Comparison of ENCODE assay signal across 8 cellular contexts in genomic region chr6:79077680-79078056, GRCh38. TPM values are rescaled to one million over a fixed set of nuclear protein-coding genes. Genes with fewer than 3 reads are reported as not detected.
DNase-seq lines count a peak whose midpoint lies in the region; ATAC-seq and TF ChIP-seq lines count a peak whose summit lies in the region.

No MANE protein-coding gene starts in this region.

- peaks cover 41% of the 10 kb centered on the region for H4K20me1 ChIP-seq in Loucy (ENCODE audit: insufficient read depth, low read length, poor library complexity, severe bottlenecking)

- TF ChIP-seq CTCF in Loucy (conservative IDR thresholded peaks at IDR 0.05; ENCODE audit: low read length) = no peak
- TF ChIP-seq CTCF in psoas muscle (IDR thresholded peaks at IDR 0.05) = no peak

- peak overlapping the region; percentile 97 for H3K27ac ChIP-seq in psoas muscle

- H3K9me3 ChIP-seq in Loucy (ENCODE audit: insufficient read depth, low read depth, low read length) (no peaks in the 10 kb centered on the region), psoas muscle (no peaks in the 10 kb centered on the region)

- no peaks in the 10 kb centered on the region for H3K36me3 ChIP-seq in H7 (replicated peaks; ENCODE audit: control insufficient read depth, insufficient read depth, low read length)
- no peaks in the 10 kb centered on the region for H3K36me3 ChIP-seq in Loucy (ENCODE audit: insufficient read depth, low read length)
- no peaks in the 10 kb centered on the region for H3K36me3 ChIP-seq in psoas muscle (ENCODE audit: insufficient read depth in 1 of 2, low read depth in 1 of 2)

- peak; percentile 31 to 49 (median 42) for ATAC-seq in psoas muscle

- H3K9me2 ChIP-seq in Loucy (replicated peaks; ENCODE audit: low read depth, low read length) = no peaks in the 10 kb centered on the region

- peak overlapping the region; percentile 96; the same call in 1 of the 2 replicates for H2AFZ ChIP-seq in Loucy (ENCODE audit: low read length)

- WGBS in psoas muscle, 3 donors = 0 to 1% (median 1%) methylated on average over 18 to 54 of the region's 54 CpGs

- peaks cover 69% of the 10 kb centered on the region for H3K4me1 ChIP-seq in Loucy (ENCODE audit: insufficient read depth, low read length, poor library complexity, severe bottlenecking)
- peaks cover 33% of the 10 kb centered on the region for H3K4me1 ChIP-seq in psoas muscle

- H3K9ac ChIP-seq in Loucy (ENCODE audit: low read depth, low read length, poor library complexity, severe bottlenecking) = peak overlapping the region; percentile 88

- H3K27me3 ChIP-seq in H7 (ENCODE audit: control insufficient read depth, insufficient read depth, low read length) (no peaks in the 10 kb centered on the region), Loucy (ENCODE audit: insufficient read depth, low read length, poor library complexity, severe bottlenecking) (no peaks in the 10 kb centered on the region), psoas muscle (ENCODE audit: insufficient read depth in 3 of 3, low read length in 2 of 3) (no peaks in the 10 kb centered on the region)

- no peak overlapping the region for H3K4me2 ChIP-seq in Loucy (ENCODE audit: low read depth, low read length, poor library complexity, severe bottlenecking)

- H3K79me2 ChIP-seq in Loucy (ENCODE audit: insufficient read depth, low read length) = peaks cover 63% of the 10 kb centered on the region

- H3F3A ChIP-seq in Loucy (ENCODE audit: low read depth) = no peaks in the 10 kb centered on the region

- intact Hi-C loops in psoas muscle (cut with DNase I) = loop anchor here (2.0 to 10.0 kb wide), 4 partner anchors 155 to 467 kb away; partner anchors contain the start of gene HMGN3 (in 1 of the 2)

- H3K4me3 ChIP-seq in H7 (ENCODE audit: insufficient read depth, low read depth, low read length) = peak overlapping the region; percentile 89
- peak overlapping the region; percentile 94 for H3K4me3 ChIP-seq in Loucy (ENCODE audit: low read length, poor library complexity, severe bottlenecking)
- H3K4me3 ChIP-seq in psoas muscle = peak overlapping the region; percentile 89

- DNase-seq in activated T-cell treated with anti-CD3 and anti-CD28 coated beads for 48 hours (ENCODE audit: low read depth) (peak; percentile 45), activated T-cell treated with anti-CD3 and anti-CD28 coated beads for 4 hours (no peak), H7 (peak; percentile 66), glomerular visceral epithelial cell (ENCODE audit: extremely low spot score) (peak; percentile 62), psoas muscle (no peak), NCI-H524 treated with DMSO at 0.1 percent for 48 hours (lab: John Stamatoyannopoulos, UW) (no peak)
- peak; percentile 19 for DNase-seq in activated CD4-positive, CD25-positive, alpha-beta regulatory T cell treated with anti-CD3 and anti-CD28 coated beads, Interleukin-2, amount 50 U/mL, for 16 hours (ENCODE audit: low read depth, low spot score)

RNA-seq across cellular contexts. Expression of gene PHIP, which starts 0.4 kb away (rescaled TPM):
- total RNA-seq in H7 (2014; rRNA removed; shearing (Covaris generic)) = 24.4 and 39.5 TPM in 2 replicates
- 10 to 100 TPM; 12.1 to 15.3 (median 13.5) TPM for total RNA-seq in psoas muscle
- polyA plus RNA-seq in psoas muscle = 1 to 10 TPM; 3.1 to 5.7 (median 3.7) TPM

Comparison
In these comparisons a context has a peak if more than half of its experiments do, and no peak if none do; other contexts are left out.
1. DNase-seq: peak in activated T-cell treated with anti-CD3 and anti-CD28 coated beads for 48 hours (single experiment), H7 (single experiment), activated CD4-positive, CD25-positive, alpha-beta regulatory T cell treated with anti-CD3 and anti-CD28 coated beads, Interleukin-2, amount 50 U/mL, for 16 hours (single experiment) and glomerular visceral epithelial cell (single experiment); none in activated T-cell treated with anti-CD3 and anti-CD28 coated beads for 4 hours (single experiment), psoas muscle (0 of 2) and NCI-H524 treated with DMSO at 0.1 percent for 48 hours (single experiment).
2. Peak in every context shown above with its lines, with median percentiles within 50 percentile points of each other: H3K4me3 ChIP-seq.